Comparison of ENCODE assay signal across 8 cellular contexts in genomic region chr15:73983211-73983727, GRCh38. TPM values are rescaled to one million over a fixed set of nuclear protein-coding genes. Genes with fewer than 3 reads are reported as not detected.
DNase-seq lines count a peak whose midpoint lies in the region; ATAC-seq, FAIRE-seq and TF ChIP-seq lines count a peak whose summit lies in the region.

No MANE protein-coding gene starts in this region.

- ATAC-seq in HG03097 (IDR thresholded peaks at IDR 0.05; ENCODE audit: low FRiP score, unreplicated experiment), result no peak

- peak; percentile 82 for FAIRE-seq in RCC 7860 (lab: Jason Lieb, UNC)

- H3K9me3 ChIP-seq in esophagus squamous epithelium, result no peaks in the 10 kb centered on the region
- no peaks in the 10 kb centered on the region for H3K9me3 ChIP-seq in prostate gland
- no peaks in the 10 kb centered on the region for H3K9me3 ChIP-seq in effector memory CD4-positive, alpha-beta T cell (ENCODE audit: control insufficient read depth, low read length)

- TF ChIP-seq CTCF in esophagus squamous epithelium (IDR thresholded peaks at IDR 0.05) (no peak), prostate gland (IDR thresholded peaks at IDR 0.05) (no peak)

- WGBS in esophagus squamous epithelium, 2 donors, result 19% methylated on average over 5 of the region's 10 CpGs; no CpG with 5 or more reads in 1 of the 2 donors
- 15% methylated on average over 9 of the region's 10 CpGs for WGBS in prostate gland

- peak overlapping the region in 2 of 4 donors; percentile 3 to 19 for H3K4me3 ChIP-seq in esophagus squamous epithelium
- no peak overlapping the region for H3K4me3 ChIP-seq in prostate gland
- H3K4me3 ChIP-seq in effector memory CD4-positive, alpha-beta T cell (ENCODE audit: insufficient read depth, low read depth, low read length, poor library complexity, severe bottlenecking), result no peak overlapping the region

- peak; percentile 75 for DNase-seq in DMS79 (lab: John Stamatoyannopoulos, UW)
- peak; percentile 79 for DNase-seq in RCC 7860 (ENCODE audit: low spot score)
- no peak for DNase-seq in esophagus squamous epithelium (lab: John Stamatoyannopoulos, UW)
- DNase-seq in prostate gland (ENCODE audit: low spot score), result peak; percentile 76
- DNase-seq in NCI-H146 treated with DMSO at 0.1 percent for 48 hours (lab: John Stamatoyannopoulos, UW; ENCODE audit: unreplicated experiment), result no peak
- DNase-seq in stimulated activated naive CD4-positive, alpha-beta T cell (lab: John Stamatoyannopoulos, UW), result no peak
- no peak for DNase-seq in effector memory CD4-positive, alpha-beta T cell

- peaks cover 35 to 85% (median 60%) of the 10 kb centered on the region in 3 donors for H3K4me1 ChIP-seq in esophagus squamous epithelium
- peaks cover 27% of the 10 kb centered on the region for H3K4me1 ChIP-seq in prostate gland (replicated peaks)
- H3K4me1 ChIP-seq in effector memory CD4-positive, alpha-beta T cell (ENCODE audit: control insufficient read depth, insufficient read depth, low read length, poor library complexity, severe bottlenecking), result no peaks in the 10 kb centered on the region

- H3K27ac ChIP-seq in esophagus squamous epithelium (peak overlapping the region; percentile 81 to 95 (median 90)), prostate gland (peak overlapping the region; percentile 75 to 78)
- no peak overlapping the region for H3K27ac ChIP-seq in effector memory CD4-positive, alpha-beta T cell (ENCODE audit: insufficient read depth, low read length, poor library complexity, severe bottlenecking)

- TF ChIP-seq POLR2A in esophagus squamous epithelium (IDR thresholded peaks at IDR 0.05) (no peak), prostate gland (IDR thresholded peaks at IDR 0.05) (no peak)

- intact Hi-C loops in esophagus squamous epithelium (cut with DNase I), result no loop called here
- intact Hi-C loops in prostate gland (cut with DNase I), result no loop called here

- peaks cover 0 to 39% (median 0%) of the 10 kb centered on the region in 3 donors for H3K36me3 ChIP-seq in esophagus squamous epithelium
- no peaks in the 10 kb centered on the region for H3K36me3 ChIP-seq in prostate gland
- peaks cover 1% of the 10 kb centered on the region for H3K36me3 ChIP-seq in effector memory CD4-positive, alpha-beta T cell (ENCODE audit: control insufficient read depth, insufficient read depth, low read length)

- H3K27me3 ChIP-seq in esophagus squamous epithelium (no peaks in the 10 kb centered on the region), prostate gland (replicated peaks; ENCODE audit: insufficient read depth) (no peaks in the 10 kb centered on the region)
- H3K27me3 ChIP-seq in effector memory CD4-positive, alpha-beta T cell (replicated peaks; ENCODE audit: control insufficient read depth, insufficient read depth, low read length, poor library complexity, severe bottlenecking), result no peaks in the 10 kb centered on the region

RNA-seq across cellular contexts. Expression of gene STOML1, which starts 8.8 kb away (rescaled TPM):
- total RNA-seq in esophagus squamous epithelium (10 to 100 TPM in 2 of 4 donors, 1 to 10 TPM in 2; 8.3 to 14.8 (median 11.1) TPM), prostate gland (10 to 100 TPM; 15.6 to 26.8 TPM)

RNA-seq across cellular contexts. Expression of gene PML, which starts 11.2 kb away (rescaled TPM):
- total RNA-seq in esophagus squamous epithelium, result 10 to 100 TPM; 34.0 to 52.3 (median 44.5) TPM
- 100 to 1,000 TPM in 1 of 2 donors, 10 to 100 TPM in 1; 67.5 to 122 TPM for total RNA-seq in prostate gland

RNA-seq across cellular contexts. Expression of gene LOXL1, which starts 57.0 kb away (rescaled TPM):
- total RNA-seq in esophagus squamous epithelium (1 to 10 TPM; 4.3 to 7.7 (median 6.3) TPM), prostate gland (10 to 100 TPM; 20.5 to 22.5 TPM)

Comparison
In these comparisons a context has a peak if more than half of its experiments do, and no peak if none do; other contexts are left out.
1. DNase-seq: peak in DMS79 (single experiment), RCC 7860 (single experiment) and prostate gland (single experiment); none in esophagus squamous epithelium (single experiment), NCI-H146 treated with DMSO at 0.1 percent for 48 hours (single experiment), stimulated activated naive CD4-positive, alpha-beta T cell (0 of 6) and effector memory CD4-positive, alpha-beta T cell (0 of 3).